35 cellular contexts compared by ENCODE assay signal in genomic region chr7:138770904-138771303, GRCh38. TPM values are rescaled to one million over a fixed set of nuclear protein-coding genes. Genes with fewer than 3 reads are reported as not detected.
"Had no signal": no experiment of that assay in that cellular context is flagged by ENCODE, and none has a peak within 500 bp of the region (broad histone marks: within the 10 kb centered on the region; RNA-seq: fewer than 3 reads in every experiment).

No MANE protein-coding gene starts in this region.

- H3K4me1 Mint-ChIP-seq: neural crest cell; stimulated activated memory B cell treated with anti-CD40 and anti-IgM and Interleukin-4, amounts not matched to agents 10 μg/mL and 1 μg/mL and 100 μg/mL, for 72 hours had no signal

- H3K4me3 Mint-ChIP-seq: naive B cell; naive thymus-derived CD8-positive, alpha-beta T cell; natural killer cell treated with Interleukin-12 subunit alpha and Interleukin-12 subunit beta and Interleukin-15 and Interleukin-18, amount 100 ng/mL, for 72 hours; nephron progenitor cell; neural crest cell; stimulated activated memory B cell treated with anti-CD40 and anti-IgM and Interleukin-4, amounts not matched to agents 10 μg/mL and 1 μg/mL and 100 μg/mL, for 72 hours; stimulated activated naive CD8-positive, alpha-beta T cell treated with anti-CD3 and anti-CD28 coated beads, Interleukin-15, Interleukin-2, amounts not matched to agents 100 ng/mL and 50 ng/mL, for 24 hours had no signal

- H3K27ac Mint-ChIP-seq: naive B cell; natural killer cell treated with Interleukin-12 subunit alpha and Interleukin-12 subunit beta and Interleukin-15 and Interleukin-18, amount 100 ng/mL, for 72 hours; nephron progenitor cell; progenitor cell of endocrine pancreas; stimulated activated memory B cell treated with anti-CD40 and anti-IgM and Interleukin-4, amounts not matched to agents 10 μg/mL and 1 μg/mL and 100 μg/mL, for 72 hours; stimulated activated naive CD8-positive, alpha-beta T cell treated with anti-CD3 and anti-CD28 coated beads, Interleukin-15, Interleukin-2, amounts not matched to agents 100 ng/mL and 50 ng/mL, for 24 hours had no signal

- H3K9me3 Mint-ChIP-seq: naive thymus-derived CD8-positive, alpha-beta T cell; natural killer cell treated with Interleukin-12 subunit alpha and Interleukin-12 subunit beta and Interleukin-15 and Interleukin-18, amount 100 ng/mL, for 72 hours; nephron progenitor cell; neural crest cell; stimulated activated memory B cell treated with anti-CD40 and anti-IgM and Interleukin-4, amounts not matched to agents 10 μg/mL and 1 μg/mL and 100 μg/mL, for 72 hours; stimulated activated naive CD8-positive, alpha-beta T cell treated with anti-CD3 and anti-CD28 coated beads, Interleukin-15, Interleukin-2, amounts not matched to agents 100 ng/mL and 50 ng/mL, for 24 hours had no signal

- H3K4me3 ChIP-seq: pancreas, psoas muscle, skin epidermis, smooth muscle cell, stomach, thoracic aorta, thyroid gland, tibial nerve, upper lobe of left lung, uterus had no signal

- H3K27me3 ChIP-seq: neutrophil, pancreas, thyroid gland, tibial nerve, upper lobe of left lung, uterus had no signal

- H3K36me3 Mint-ChIP-seq: naive B cell; naive thymus-derived CD8-positive, alpha-beta T cell; natural killer cell treated with Interleukin-12 subunit alpha and Interleukin-12 subunit beta and Interleukin-15 and Interleukin-18, amount 100 ng/mL, for 72 hours; stimulated activated memory B cell treated with anti-CD40 and anti-IgM and Interleukin-4, amounts not matched to agents 10 μg/mL and 1 μg/mL and 100 μg/mL, for 72 hours had no signal

- H3K36me3 ChIP-seq: neutrophil, pancreas, stomach, thoracic aorta, thyroid gland, tibial nerve, upper lobe of left lung, uterus had no signal

- H3K4me1 ChIP-seq: pancreas, psoas muscle, stomach, thyroid gland, tibial nerve, upper lobe of left lung, uterus had no signal

- H3K27ac ChIP-seq: neutrophil, pancreas, psoas muscle, skin epidermis, stomach, thoracic aorta, thyroid gland, tibial nerve, upper lobe of left lung, uterus had no signal

- DNase-seq: naive B cell; naive thymus-derived CD8-positive, alpha-beta T cell; nephron progenitor cell; nucleus accumbens; pancreas; psoas muscle; right cardiac atrium; stimulated activated CD4-positive, alpha-beta T cell treated with anti-CD3 and anti-CD28 coated beads, Interleukin-15, amount 100 ng/mL, for 24 hours; stimulated activated CD4-positive, alpha-beta T cell treated with anti-CD3 and anti-CD28 coated beads, Interleukin-2, amount 100 ng/mL, for 24 hours; stimulated activated CD4-positive, alpha-beta T cell treated with anti-CD3 and anti-CD28 coated beads, Interleukin-2, amount 100 ng/mL, for 48 hours; stimulated activated CD4-positive, alpha-beta T cell treated with anti-CD3 and anti-CD28 coated beads, Interleukin-4, amount 100 ng/mL, for 4 hours; stimulated activated CD8-positive, alpha-beta memory T cell treated with anti-CD3 and anti-CD28 coated beads, Interleukin-4, amount 100 ng/mL, for 48 hours; stimulated activated naive CD4-positive, alpha-beta T cell; stomach; thyroid gland; trophoblast cell; upper lobe of left lung; uterus had no signal

- H3K27me3 Mint-ChIP-seq: stimulated activated naive CD8-positive, alpha-beta T cell treated with anti-CD3 and anti-CD28 coated beads, Interleukin-15, Interleukin-2, amounts not matched to agents 100 ng/mL and 50 ng/mL, for 24 hours had no signal

- H3K9me3 ChIP-seq: neutrophil, pancreas, psoas muscle, stomach, thoracic aorta, thyroid gland, tibial nerve, upper lobe of left lung, uterus had no signal

- H3K4me2 ChIP-seq: smooth muscle cell had no signal

- ATAC-seq: naive thymus-derived CD8-positive, alpha-beta T cell; natural killer cell treated with Interleukin-12 subunit alpha and Interleukin-12 subunit beta and Interleukin-15 and Interleukin-18, amount 100 ng/mL, for 72 hours; pancreas; psoas muscle; right cardiac atrium; sciatic nerve; stimulated activated memory B cell treated with anti-CD40 and anti-IgM and Interleukin-4, amounts not matched to agents 10 μg/mL and 1 μg/mL and 100 μg/mL, for 72 hours had no signal

RNA-seq across cellular contexts. Expression of gene TMEM213, which starts 26.9 kb away (rescaled TPM):
- total RNA-seq: myocyte; naive thymus-derived CD8-positive, alpha-beta T cell; natural killer cell treated with Interleukin-12 subunit alpha and Interleukin-12 subunit beta and Interleukin-15 and Interleukin-18, amount 100 ng/mL, for 72 hours; neural crest cell; omental fat pad; osteocyte; progenitor cell of endocrine pancreas; psoas muscle; right cardiac atrium; sciatic nerve; smooth muscle cell; stomach; subcutaneous adipose tissue; temporal lobe; thoracic aorta; thyroid gland; tibial nerve; urinary bladder had no signal
- polyA plus RNA-seq: naive thymus-derived CD8-positive, alpha-beta T cell; psoas muscle; right cardiac atrium; smooth muscle cell; urinary bladder had no signal

RNA-seq across cellular contexts. Expression of gene ATP6V0A4, which starts 27.1 kb away (rescaled TPM):
- total RNA-seq: naive thymus-derived CD8-positive, alpha-beta T cell; neural crest cell; omental fat pad; right cardiac atrium; sciatic nerve; stomach; subcutaneous adipose tissue; thoracic aorta; thyroid gland; tibial nerve; uterus had no signal
- polyA plus RNA-seq: naive thymus-derived CD8-positive, alpha-beta T cell; psoas muscle; right cardiac atrium; smooth muscle cell; urinary bladder had no signal
